In the genomic region with DNA sequence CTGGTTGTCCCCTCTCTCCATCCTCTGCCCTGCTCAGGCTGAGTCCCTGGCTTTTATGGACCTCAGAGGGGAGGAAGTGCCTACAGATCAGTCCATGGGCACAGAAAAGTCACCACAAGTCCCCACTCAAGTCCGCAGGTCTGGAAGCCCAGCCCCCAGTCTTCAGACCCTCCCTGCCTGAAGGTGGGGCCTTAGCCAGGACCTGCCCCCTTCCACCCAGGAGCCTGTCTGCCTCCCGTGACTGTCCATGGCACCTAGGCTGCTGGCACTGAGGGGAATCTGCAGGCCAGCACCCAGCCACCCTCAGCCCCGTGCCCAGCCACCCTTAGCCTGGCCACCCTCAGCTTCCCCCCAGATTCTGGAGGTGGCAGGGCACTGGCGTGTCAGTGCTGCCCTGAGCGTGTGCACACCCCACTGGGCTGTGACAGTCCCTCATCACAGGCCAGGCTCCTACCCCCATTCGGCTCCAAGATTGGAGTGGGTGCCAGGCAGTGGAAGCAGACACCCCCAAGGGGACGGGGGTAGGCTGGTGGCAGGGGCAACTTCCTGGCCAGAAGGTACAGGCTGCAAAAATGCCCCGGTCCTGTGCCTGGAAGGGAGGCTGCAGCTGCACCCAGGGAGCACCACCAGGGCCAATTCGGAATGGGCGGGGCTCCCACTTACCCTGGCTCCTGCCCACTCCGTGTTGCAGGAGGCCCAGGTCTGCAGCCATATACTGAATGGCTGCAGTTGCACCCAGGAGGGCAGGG, we compare ENCODE assay signal across 1 cellular context.
TF ChIP-seq lines count a peak whose summit lies in the region.

No MANE protein-coding gene starts in this region.

TF ChIP-seq in H1, 55 proteins besides CTCF, POLR2A, EP300 and RAD21 (continued from another document):
- TF ChIP-seq TEAD4 (IDR thresholded peaks at IDR 0.05; ENCODE audit: low read depth, low read length): no peak
- TF ChIP-seq SUZ12 (IDR thresholded peaks at IDR 0.05; ENCODE audit: low read length): no peak
- no peak for TF ChIP-seq EZH2 (IDR thresholded peaks at IDR 0.05; ENCODE audit: low read depth, low read length, severe bottlenecking)
- TF ChIP-seq RFX5 (IDR thresholded peaks at IDR 0.05; ENCODE audit: borderline replicate concordance, low read depth, low read length): no peak
- TF ChIP-seq SIRT6 (IDR thresholded peaks at IDR 0.05; ENCODE audit: low read length): no peak
